11 cellular contexts compared by ENCODE assay signal in genomic region chr2:26754972-26755670, GRCh38. TPM values are rescaled to one million over a fixed set of nuclear protein-coding genes. Genes with fewer than 3 reads are reported as not detected.
A peak's percentile ranks its signal among the peaks of the same experiment; 100 is the strongest.
DNase-seq lines count a peak whose midpoint lies in the region; ATAC-seq and TF ChIP-seq lines count a peak whose summit lies in the region.
"Had no signal": no experiment of that assay in that cellular context is flagged by ENCODE, and none has a peak within 500 bp of the region (broad histone marks: within the 10 kb centered on the region; RNA-seq: fewer than 3 reads in every experiment).

No MANE protein-coding gene starts in this region.

- H3K4me1 ChIP-seq in neuronal stem cell (ENCODE audit: control insufficient read depth in 2 of 2, insufficient read depth in 1 of 2, low read depth in 1 of 2, low read length in 2 of 2), result peaks cover 21 to 57% of the 10 kb centered on the region in 2 donors
- H3K4me1 ChIP-seq in testis, result peaks cover 5% of the 10 kb centered on the region

- DNase-seq in DMS79 treated with DMSO at 0.1 percent for 48 hours (lab: John Stamatoyannopoulos, UW) (peak; percentile 68), Kasumi-1 (lab: John Stamatoyannopoulos, UW) (peak; percentile 31 to 38), UCSD-AML1 (lab: John Stamatoyannopoulos, UW; ENCODE audit: unreplicated experiment) (peak; percentile 28), neuronal stem cell (ENCODE audit: low spot score) (no peak), COLO829 (ENCODE audit: low spot score) (no peak), testis (no peak)
- DNase-seq: activated T-cell treated with anti-CD3 and anti-CD28 coated beads for 4 hours, hypothalamus, NCI-H526 treated with DMSO at 0.1 percent for 48 hours, SHP77 treated with DMSO at 0.1 percent for 48 hours had no signal

- no peak overlapping the region for H2BK15ac ChIP-seq in neuronal stem cell (ENCODE audit: low read length)

- no peak overlapping the region for H3K18ac ChIP-seq in neuronal stem cell (ENCODE audit: low read length)

- no peak for TF ChIP-seq POLR2A in testis (IDR thresholded peaks at IDR 0.05)

- peaks cover 0 to 7% of the 10 kb centered on the region in 2 donors for H3K36me3 ChIP-seq in neuronal stem cell (replicated peaks in 1 of 2; ENCODE audit: control insufficient read depth in 2 of 2, insufficient read depth in 2 of 2, low read length in 2 of 2)
- no peaks in the 10 kb centered on the region for H3K36me3 ChIP-seq in testis (ENCODE audit: low read depth, missing control alignments)

- H3K79me1 ChIP-seq in neuronal stem cell (ENCODE audit: low read depth, low read length), result no peaks in the 10 kb centered on the region

- peak overlapping the region; percentile 13 for H2AK5ac ChIP-seq in neuronal stem cell (ENCODE audit: low read depth, low read length)

- no peak overlapping the region for H2BK12ac ChIP-seq in neuronal stem cell (ENCODE audit: low read length)

- H3K4me3 ChIP-seq in neuronal stem cell (ENCODE audit: low read length in 2 of 2) (no peak overlapping the region), testis (no peak overlapping the region)

- ATAC-seq in HG02678 (IDR thresholded peaks at IDR 0.05; ENCODE audit: unreplicated experiment), result no peak

- H4K8ac ChIP-seq in neuronal stem cell (ENCODE audit: low read depth, low read length), result no peak overlapping the region

- no peak overlapping the region for H2BK120ac ChIP-seq in neuronal stem cell (ENCODE audit: low read depth, low read length)

- H3K14ac ChIP-seq in neuronal stem cell (ENCODE audit: low read length), result no peak overlapping the region

- no CpG with 5 or more reads among the region's 4 CpGs for WGBS in neuronal stem cell (ENCODE audit: extremely low coverage in 2 of 2, insufficient read length in 2 of 2, insufficient replicate concordance in 1 of 2), 2 donors
- 84 to 90% methylated on average over 4 of the region's 4 CpGs for WGBS in testis, 2 donors

- H4K91ac ChIP-seq in neuronal stem cell (ENCODE audit: low read depth, low read length, poor library complexity), result no peak overlapping the region

- H3K27me3 ChIP-seq in neuronal stem cell (ENCODE audit: control insufficient read depth in 3 of 3, insufficient read depth in 3 of 3, low read depth in 1 of 3, low read length in 3 of 3) (no peaks in the 10 kb centered on the region), testis (no peaks in the 10 kb centered on the region)

- H3K23ac ChIP-seq in neuronal stem cell (ENCODE audit: low read depth, low read length, poor library complexity), result no peak overlapping the region

- H3K9me3 ChIP-seq in neuronal stem cell (replicated peaks in 1 of 2; ENCODE audit: control insufficient read depth in 2 of 2, insufficient read depth in 1 of 2, low read depth in 1 of 2, low read length in 2 of 2), result peaks cover 4 to 9% of the 10 kb centered on the region in 2 donors
- no peaks in the 10 kb centered on the region for H3K9me3 ChIP-seq in testis

- no peak overlapping the region for H2BK5ac ChIP-seq in neuronal stem cell (ENCODE audit: low read length)

- no peak overlapping the region for H3K9ac ChIP-seq in neuronal stem cell (ENCODE audit: low read depth, low read length, poor library complexity)

- H3K4ac ChIP-seq in neuronal stem cell (ENCODE audit: low read length), result no peak overlapping the region

- no peak overlapping the region for H2AFZ ChIP-seq in neuronal stem cell (ENCODE audit: low read length)

- H3K4me2 ChIP-seq in neuronal stem cell (ENCODE audit: insufficient read depth, low read length, poor library complexity, severe bottlenecking), result no peak overlapping the region

- H3K27ac ChIP-seq in neuronal stem cell (replicated peaks; ENCODE audit: low read length) (no peak overlapping the region), testis (no peak overlapping the region)

- no peak for TF ChIP-seq CTCF in testis (IDR thresholded peaks at IDR 0.05)

- intact Hi-C loops in testis (cut with DNase I; ENCODE audit: low total_unique reads), result no loop called here

RNA-seq across cellular contexts. Expression of gene SLC35F6, which starts 9.0 kb away (rescaled TPM):
- polyA plus RNA-seq in neuronal stem cell (2013, experiment 1 of 2), result 8.5 TPM
- 9.6 TPM for polyA plus RNA-seq in neuronal stem cell (2013, experiment 2 of 2)
- 10 to 100 TPM; 40.4 to 42.5 TPM for total RNA-seq in testis
- 15.5 TPM for polyA plus RNA-seq in testis (ENCODE audit: insufficient read depth, low read depth, low replicate concordance)

RNA-seq across cellular contexts. Expression of gene CENPA, which starts 30.7 kb away (rescaled TPM):
- 61.5 TPM for polyA plus RNA-seq in neuronal stem cell (2013, experiment 1 of 2)
- 60.8 TPM for polyA plus RNA-seq in neuronal stem cell (2013, experiment 2 of 2)
- total RNA-seq in testis, result 1 to 10 TPM; 2.8 to 5.0 TPM
- 5.8 TPM for polyA plus RNA-seq in testis (ENCODE audit: insufficient read depth, low read depth, low replicate concordance)

Comparison
In these comparisons a context has a peak if more than half of its experiments do, and no peak if none do; other contexts are left out.
1. DNase-seq: peak in DMS79 treated with DMSO at 0.1 percent for 48 hours (single experiment), Kasumi-1 (2 of 2) and UCSD-AML1 (single experiment); none in neuronal stem cell (single experiment), COLO829 (single experiment) and testis (single experiment).